In genomic region chr1:54327386-54328116, GRCh38 we compare ENCODE assay signal across 1 cellular context.
A peak's percentile ranks its signal among the peaks of the same experiment; 100 is the strongest.
TF ChIP-seq lines count a peak whose summit lies in the region.

No MANE protein-coding gene starts in this region.

TF ChIP-seq in GM12878, 131 proteins besides CTCF, POLR2A, EP300 and RAD21 (continued from another document):
- TF ChIP-seq ZNF687 (IDR thresholded peaks at IDR 0.05) (no peak), YY1 (IDR thresholded peaks at IDR 0.05; ENCODE audit: low read depth, low read length) (no peak), PKNOX1 (IDR thresholded peaks at IDR 0.05) (peak; percentile 42; the same call in 1 of the 2 replicates), EGR1 (IDR thresholded peaks at IDR 0.05; ENCODE audit: borderline replicate concordance in 1 of 2, low read depth in 2 of 2, low read length in 2 of 2) (no peak), POLR2AphosphoS2 (IDR thresholded peaks at IDR 0.05; ENCODE audit: low read depth, low read length) (no peak), IRF3 (IDR thresholded peaks at IDR 0.05) (no peak), ETV6 (conservative IDR thresholded peaks at IDR 0.05 in 1 of 2, IDR thresholded peaks at IDR 0.05 in 1 of 2; ENCODE audit: borderline replicate concordance in 1 of 2, low read depth in 1 of 2) (peak in 1 of 2 experiments; percentile 70; a peak in 1 of 4 replicates), TARDBP (IDR thresholded peaks at IDR 0.05; ENCODE audit: borderline replicate concordance) (no peak), E4F1 (IDR thresholded peaks at IDR 0.05; ENCODE audit: borderline replicate concordance, partially characterized antibody) (no peak), PBX3 (IDR thresholded peaks at IDR 0.05; ENCODE audit: insufficient replicate concordance, low read depth, low read length) (peak; percentile 59)
